ENCODE assay signal across 12 cellular contexts in genomic region chr3:119700920-119701734, GRCh38. TPM values are rescaled to one million over a fixed set of nuclear protein-coding genes. Genes with fewer than 3 reads are reported as not detected.
DNase-seq lines count a peak whose midpoint lies in the region; ATAC-seq, FAIRE-seq and TF ChIP-seq lines count a peak whose summit lies in the region.
"Had no signal": no experiment of that assay in that cellular context is flagged by ENCODE, and none has a peak within 500 bp of the region (broad histone marks: within the 10 kb centered on the region; RNA-seq: fewer than 3 reads in every experiment).

No MANE protein-coding gene starts in this region.

- in situ Hi-C loops in GM12878 (cut with MboI), result no loop called here

- CTCF ChIA-PET in GM12878 (lab: Yijun Ruan, JAX), result interaction anchor here (1.3 to 1.7 kb wide), 2 partner anchors 20 to 100 kb away, joined by 3 to 8 read pairs; no protein-coding TSS in a partner anchor

- TF ChIP-seq EP300 in GM12878 (IDR thresholded peaks at IDR 0.05; ENCODE audit: borderline replicate concordance in 1 of 2, control insufficient read depth in 1 of 2, low read depth in 2 of 2, low read length in 2 of 2), result no peak

- no peak overlapping the region for H3K9ac ChIP-seq in GM12878 (ENCODE audit: control insufficient read depth, insufficient read depth, low read length)

- POLR2A ChIA-PET in GM12878 (lab: Charles Lee), result no interaction called here

- H3K4me1 ChIP-seq in GM12878 (ENCODE audit: control insufficient read depth, insufficient read depth, low read length), result peaks cover 38% of the 10 kb centered on the region

- no TSS peak for BruUV-seq in GM12878 (replicated peaks; lab: Mats Ljungman, UMichigan)

- intact Hi-C loops in GM12878 (cut with micrococcal nuclease; ENCODE audit: unreplicated experiment), result loop anchor here (1.0 to 10.0 kb wide), 2 partner anchors 109 to 394 kb away; partner anchors contain the start of gene GSK3B

- DNase-seq in CD1c-positive myeloid dendritic cell (ENCODE audit: extremely low spot score), result peak; percentile 10
- no peak for DNase-seq in GM12878 (ENCODE audit: low read depth, low spot score)
- no peak for DNase-seq in NCI-H187 treated with DMSO at 0.1 percent for 48 hours (lab: John Stamatoyannopoulos, UW)
- DNase-seq in osteocyte (ENCODE audit: extremely low spot score, unreplicated experiment), result no peak
- no peak for DNase-seq in HK-2 (ENCODE audit: unreplicated experiment)
- DNase-seq in foreskin melanocyte, result no peak
- DNase-seq: NCI-H526 treated with DMSO at 0.1 percent for 48 hours, T-helper 9 cell, upper lobe of right lung had no signal

- H3K36me3 Mint-ChIP-seq in osteocyte (ENCODE audit: unreplicated experiment), result no peaks in the 10 kb centered on the region

- H3K36me3 ChIP-seq in GM12878 (ENCODE audit: control insufficient read depth in 2 of 2, insufficient read depth in 2 of 2, low read length in 1 of 2), result no peaks in the 10 kb centered on the region
- H3K36me3 ChIP-seq: upper lobe of right lung had no signal

- H3K27ac Mint-ChIP-seq in osteocyte (ENCODE audit: unreplicated experiment), result no peak overlapping the region

- no peaks in the 10 kb centered on the region for H4K20me1 ChIP-seq in GM12878 (ENCODE audit: control insufficient read depth, insufficient read depth)

- no peak overlapping the region; the same call in 1 of the 2 replicates for H2AFZ ChIP-seq in GM12878 (ENCODE audit: control insufficient read depth, low read depth, low read length)

- no peak overlapping the region for H3K4me3 Mint-ChIP-seq in osteocyte (ENCODE audit: unreplicated experiment)

- H3K27me3 Mint-ChIP-seq in osteocyte (ENCODE audit: unreplicated experiment), result no peaks in the 10 kb centered on the region

- peak; percentile 11 for ATAC-seq in GM19025 (IDR thresholded peaks at IDR 0.05; ENCODE audit: low read depth, unreplicated experiment)
- peak; percentile 5 for ATAC-seq in HG03432 (IDR thresholded peaks at IDR 0.05; ENCODE audit: unreplicated experiment)
- peak; percentile 1; the same call in 1 of the 3 replicates for ATAC-seq in GM12878

- H3K9me3 ChIP-seq in GM12878 (replicated peaks; ENCODE audit: control insufficient read depth, insufficient read depth, low read length), result peaks cover 15% of the 10 kb centered on the region
- H3K9me3 ChIP-seq: upper lobe of right lung had no signal

- no peak for FAIRE-seq in GM12878 (lab: Jason Lieb, UNC)
- FAIRE-seq: D721Med had no signal

- no peaks in the 10 kb centered on the region for H3K9me3 Mint-ChIP-seq in osteocyte (ENCODE audit: unreplicated experiment)

- no peak for TF ChIP-seq POLR2A in GM12878 (IDR thresholded peaks at IDR 0.05; ENCODE audit: low read depth, low read length)

- no peak for TF ChIP-seq CTCF in GM12878 (IDR thresholded peaks at IDR 0.05 in 2 of 3, conservative IDR thresholded peaks at IDR 0.05 in 1 of 3; ENCODE audit: control insufficient read depth in 2 of 3, extremely low read depth in 1 of 3, insufficient read depth in 1 of 3, low read depth in 3 of 3, low read length in 3 of 3)
- TF ChIP-seq CTCF in osteocyte (IDR thresholded peaks at IDR 0.05), result no peak

- peak overlapping the region; percentile 11 for H3K4me2 ChIP-seq in GM12878 (ENCODE audit: control insufficient read depth, insufficient read depth)

- RAD21 ChIA-PET in GM12878 (lab: Charles Lee; ENCODE audit: unreplicated experiment), result interaction anchor here (1.0 to 1.8 kb wide), 4 partner anchors 21 to 145 kb away, joined by 4 to 5 read pairs (median 4); no protein-coding TSS in a partner anchor

- 89% methylated on average over 22 of the region's 22 CpGs for WGBS in GM12878 (ENCODE audit: insufficient coverage, insufficient replicate concordance, low lambda C conversion rate, missing lambda C conversion rate)

- H3K79me2 ChIP-seq in GM12878 (ENCODE audit: control insufficient read depth, insufficient read depth, low read length), result no peaks in the 10 kb centered on the region; the same call in 1 of the 2 replicates

- H3K27ac ChIP-seq in GM12878 (ENCODE audit: control insufficient read depth, insufficient read depth), result peak overlapping the region; percentile 96
- H3K27ac ChIP-seq: upper lobe of right lung had no signal

- SMC1A ChIA-PET in GM12878 (lab: Charles Lee; ENCODE audit: uncharacterized antibody, unreplicated experiment), result interaction anchor here (0.7 to 2.0 kb wide), 9 partner anchors 9 to 238 kb away, joined by 3 to 5 read pairs (median 4); partner anchors contain the start of genes COX17 and TMEM39A

- TF ChIP-seq RAD21 in GM12878 (IDR thresholded peaks at IDR 0.05; ENCODE audit: insufficient read depth, low read depth, low read length), result no peak

- H3K4me1 Mint-ChIP-seq in osteocyte (ENCODE audit: unreplicated experiment), result peaks cover 13% of the 10 kb centered on the region

- H3K4me3 ChIP-seq in GM12878, result peak overlapping the region; percentile 7; the same call in 1 of the 2 replicates
- H3K4me3 ChIP-seq: upper lobe of right lung had no signal

- no peaks in the 10 kb centered on the region for H3K27me3 ChIP-seq in GM12878 (replicated peaks in 1 of 2; ENCODE audit: control insufficient read depth in 2 of 2, insufficient read depth in 2 of 2, low read length in 1 of 2)
- H3K27me3 ChIP-seq: upper lobe of right lung had no signal

TF ChIP-seq in GM12878, 131 proteins besides CTCF, POLR2A, EP300 and RAD21 (continues in another document):
- no peak for TF ChIP-seq RBBP5 (conservative IDR thresholded peaks at IDR 0.05)
- TF ChIP-seq ZNF622 (IDR thresholded peaks at IDR 0.05), result no peak
- TF ChIP-seq HCFC1 (IDR thresholded peaks at IDR 0.05; ENCODE audit: low read length), result no peak

RNA-seq across cellular contexts. Expression of gene CFAP91, which starts 1.7 kb away (rescaled TPM):
- total RNA-seq in GM12878 (2013; cell fraction: nucleolus; rRNA removed), result 0.81 and 2.5 TPM in 2 replicates
- total RNA-seq in GM12878 (2014; rRNA removed) (0.56 and 0.76 TPM in 2 replicates), GM12878 (2014; rRNA removed; fragmentation: Illumina TruSeq; extraction: Trizol) (0.54 and 0.69 TPM in 2 replicates), GM12878 (2021) (0.80 and 1.3 TPM in 2 replicates), osteocyte (not detected in 2 replicates)
- polyA plus RNA-seq in GM12878 (2011; ENCODE audit: low read depth), result 0.08 TPM
- polyA plus RNA-seq in GM12878 (2011; rRNA removed) (1.2 and 1.4 TPM in 2 replicates), GM12878 (2014; fragmentation: Illumina TruSeq; extraction: Trizol) (1.5 and 2.7 TPM in 2 replicates), GM12878 (2014; fragmentation: Nextera tagmentation; extraction: Ambion mirVana) (under 1 TPM; 0.03 to 0.22 TPM), GM12878 (2014; rRNA removed) (2.2 TPM in 2 replicates), GM12878 (2016; fragmentation: Nextera tagmentation; extraction: Ambion mirVana) (1 to 10 TPM in 1 of 2 experiments, under 1 TPM in 1; 0.68 to 1.2 TPM)
- 0.21 and 0.57 TPM in 2 replicates for polyA plus RNA-seq in GM12878 (2011; cell fraction: cytosol; rRNA removed)
- polyA plus RNA-seq in GM12878 (2011; cell fraction: nucleus; rRNA removed), result 1.6 and 3.0 TPM in 2 replicates
- polyA plus RNA-seq in GM12878 (2012), result 0.29 and 0.38 TPM in 2 replicates
- 0.21 and 0.66 TPM in 2 replicates for polyA minus RNA-seq in GM12878 (2011; rRNA and poly(A)+ RNA removed)
- polyA minus RNA-seq in GM12878 (2011; cell fraction: cytosol; rRNA and poly(A)+ RNA removed), result not detected in 2 replicates
- 0.48 and 0.73 TPM in 2 replicates for polyA minus RNA-seq in GM12878 (2011; cell fraction: nucleus; rRNA and poly(A)+ RNA removed)

RNA-seq across cellular contexts. Expression of gene COX17, which starts 23.9 kb away (rescaled TPM):
- 60.0 and 72.5 TPM in 2 replicates for total RNA-seq in GM12878 (2013; cell fraction: nucleolus; rRNA removed)
- total RNA-seq in GM12878 (2014; rRNA removed), result 150 and 153 TPM in 2 replicates
- total RNA-seq in GM12878 (2014; rRNA removed; fragmentation: Illumina TruSeq; extraction: Trizol), result 191 and 199 TPM in 2 replicates
- total RNA-seq in GM12878 (2021), result 111 and 113 TPM in 2 replicates
- 48.3 TPM for polyA plus RNA-seq in GM12878 (2011; ENCODE audit: low read depth)
- 112 and 123 TPM in 2 replicates for polyA plus RNA-seq in GM12878 (2011; rRNA removed)
- 77.3 and 110 TPM in 2 replicates for polyA plus RNA-seq in GM12878 (2011; cell fraction: cytosol; rRNA removed)
- 69.0 and 81.2 TPM in 2 replicates for polyA plus RNA-seq in GM12878 (2011; cell fraction: nucleus; rRNA removed)
- polyA plus RNA-seq in GM12878 (2012), result 164 and 185 TPM in 2 replicates
- polyA plus RNA-seq in GM12878 (2014; fragmentation: Illumina TruSeq; extraction: Trizol), result 53.8 and 115 TPM in 2 replicates
- polyA plus RNA-seq in GM12878 (2014; fragmentation: Nextera tagmentation; extraction: Ambion mirVana), result 100 to 1,000 TPM; 615 to 717 TPM
- polyA plus RNA-seq in GM12878 (2014; rRNA removed), result 288 and 295 TPM in 2 replicates
- 100 to 1,000 TPM; 370 to 376 TPM for polyA plus RNA-seq in GM12878 (2016; fragmentation: Nextera tagmentation; extraction: Ambion mirVana)
- 37.5 and 48.8 TPM in 2 replicates for polyA minus RNA-seq in GM12878 (2011; rRNA and poly(A)+ RNA removed)
- polyA minus RNA-seq in GM12878 (2011; cell fraction: cytosol; rRNA and poly(A)+ RNA removed), result 24.5 and 25.1 TPM in 2 replicates
- polyA minus RNA-seq in GM12878 (2011; cell fraction: nucleus; rRNA and poly(A)+ RNA removed), result 66.6 and 89.7 TPM in 2 replicates
- 16.1 and 18.2 TPM in 2 replicates for total RNA-seq in osteocyte

RNA-seq across cellular contexts. Expression of gene POPDC2, which starts 40.7 kb away (rescaled TPM):
- total RNA-seq in GM12878 (2013; cell fraction: nucleolus; rRNA removed), result 18.9 and 20.7 TPM in 2 replicates
- 3.4 and 3.9 TPM in 2 replicates for total RNA-seq in GM12878 (2014; rRNA removed)
- 2.7 and 7.5 TPM in 2 replicates for total RNA-seq in GM12878 (2014; rRNA removed; fragmentation: Illumina TruSeq; extraction: Trizol)
- total RNA-seq in GM12878 (2021), result 3.5 and 3.9 TPM in 2 replicates
- polyA plus RNA-seq in GM12878 (2011; ENCODE audit: low read depth), result 2.5 TPM
- polyA plus RNA-seq in GM12878 (2011; rRNA removed), result 8.6 and 12.7 TPM in 2 replicates
- 9.5 and 9.8 TPM in 2 replicates for polyA plus RNA-seq in GM12878 (2011; cell fraction: cytosol; rRNA removed)
- 41.3 and 48.9 TPM in 2 replicates for polyA plus RNA-seq in GM12878 (2011; cell fraction: nucleus; rRNA removed)
- polyA plus RNA-seq in GM12878 (2012), result 3.0 and 4.2 TPM in 2 replicates
- 2.6 and 3.6 TPM in 2 replicates for polyA plus RNA-seq in GM12878 (2014; fragmentation: Illumina TruSeq; extraction: Trizol)
- polyA plus RNA-seq in GM12878 (2014; fragmentation: Nextera tagmentation; extraction: Ambion mirVana), result 1 to 10 TPM; 3.5 to 5.3 TPM
- polyA plus RNA-seq in GM12878 (2014; rRNA removed), result 3.8 and 6.1 TPM in 2 replicates
- 1 to 10 TPM; 1.8 to 4.0 TPM for polyA plus RNA-seq in GM12878 (2016; fragmentation: Nextera tagmentation; extraction: Ambion mirVana)
- polyA minus RNA-seq in GM12878 (2011; rRNA and poly(A)+ RNA removed), result 12.9 and 16.1 TPM in 2 replicates
- polyA minus RNA-seq in GM12878 (2011; cell fraction: cytosol; rRNA and poly(A)+ RNA removed), result 0.83 and 0.94 TPM in 2 replicates
- 10.8 and 19.9 TPM in 2 replicates for polyA minus RNA-seq in GM12878 (2011; cell fraction: nucleus; rRNA and poly(A)+ RNA removed)
- 2.1 and 2.4 TPM in 2 replicates for total RNA-seq in osteocyte
